Comparison of ENCODE assay signal across 27 cellular contexts in genomic region chr2:44936275-44936674, GRCh38. TPM values are rescaled to one million over a fixed set of nuclear protein-coding genes. Genes with fewer than 3 reads are reported as not detected.
DNase-seq lines count a peak whose midpoint lies in the region; ATAC-seq and TF ChIP-seq lines count a peak whose summit lies in the region.
"Had no signal": no experiment of that assay in that cellular context is flagged by ENCODE, and none has a peak within 500 bp of the region (broad histone marks: within the 10 kb centered on the region; RNA-seq: fewer than 3 reads in every experiment).

No MANE protein-coding gene starts in this region.

- CTCF ChIA-PET in PC-9 (lab: Charles Lee), result no interaction called here

- no peaks in the 10 kb centered on the region for H3K36me3 ChIP-seq in H7 (replicated peaks; ENCODE audit: control insufficient read depth, insufficient read depth, low read length)
- H3K36me3 ChIP-seq in PC-9 (ENCODE audit: low read depth), result no peaks in the 10 kb centered on the region; the same call in 1 of the 2 replicates
- H3K36me3 ChIP-seq: left ventricle myocardium inferior, pancreas, spleen had no signal

- H2AFZ ChIP-seq in PC-9, result no peak overlapping the region

- POLR2A ChIA-PET in PC-9 (lab: Charles Lee; ENCODE audit: unreplicated experiment), result no interaction called here

- H4K20me1 ChIP-seq in PC-9 (ENCODE audit: insufficient read depth), result no peaks in the 10 kb centered on the region

- H3K27me3 ChIP-seq in H7 (ENCODE audit: control insufficient read depth, insufficient read depth, low read length) (peaks cover 98% of the 10 kb centered on the region), PC-9 (ENCODE audit: insufficient read depth, low read depth) (no peaks in the 10 kb centered on the region)

- H3K27ac ChIP-seq in PC-9, result no peak overlapping the region
- H3K27ac ChIP-seq: left ventricle myocardium inferior, pancreas, spleen had no signal

- H3K4me2 ChIP-seq in PC-9, result peak overlapping the region; percentile 89

- H3K9me3 ChIP-seq in PC-9 (ENCODE audit: insufficient read depth, low read depth) (no peaks in the 10 kb centered on the region), iPS-18c (ENCODE audit: control insufficient read depth, insufficient read depth, low read length) (peaks cover 3% of the 10 kb centered on the region)
- H3K9me3 ChIP-seq: left ventricle myocardium inferior, pancreas, spleen had no signal

- no peak for DNase-seq in H7
- DNase-seq in PC-9, result no peak
- peak; percentile 17 for DNase-seq in posterior vena cava (ENCODE audit: low spot score)
- no peak for DNase-seq in NCI-H128 (lab: John Stamatoyannopoulos, UW; ENCODE audit: unreplicated experiment)
- DNase-seq: activated CD4-positive, alpha-beta memory T cell treated with anti-CD3 and anti-CD28 coated beads, Interleukin-2, amount 10 ng/mL, durations not matched to agents 7 days and 5 days; activated CD4-positive, CD25-positive, alpha-beta regulatory T cell treated with anti-CD3 and anti-CD28 coated beads, Interleukin-2, amount 50 U/mL, for 72 hours; cerebellar nuclear complex; GOT3; islet precursor cell; left ventricle myocardium inferior; naive thymus-derived CD4-positive, alpha-beta T cell; NCI-H1105 treated with DMSO at 0.1 percent for 48 hours; NCI-H2081 treated with DMSO at 0.1 percent for 48 hours; NCI-H748 treated with DMSO at 0.1 percent for 48 hours; pancreas; right cardiac atrium; spleen; T-cell; trophoblast cell had no signal

- BruUV-seq in PC-9 (replicated peaks; lab: Mats Ljungman, UMichigan), result no TSS peak

- peaks cover 25% of the 10 kb centered on the region for H3K4me1 ChIP-seq in PC-9 (replicated peaks; ENCODE audit: insufficient read depth)

- H3K4me3 ChIP-seq in H7 (ENCODE audit: insufficient read depth, low read depth, low read length) (peak overlapping the region; percentile 50; the same call in 1 of the 2 replicates), PC-9 (no peak overlapping the region), iPS-18c (ENCODE audit: insufficient read depth, low read depth, low read length) (peak overlapping the region; percentile 20; the same call in 1 of the 2 replicates)
- H3K4me3 ChIP-seq: K562 had no signal

- ATAC-seq in GM18870 (IDR thresholded peaks at IDR 0.05; ENCODE audit: unreplicated experiment) (no peak), GM21515 (IDR thresholded peaks at IDR 0.05; ENCODE audit: unreplicated experiment) (no peak)
- ATAC-seq: K562; naive thymus-derived CD4-positive, alpha-beta T cell; pancreas; right cardiac atrium; T-cell had no signal

- peaks cover 27% of the 10 kb centered on the region for H3F3A ChIP-seq in PC-9 (ENCODE audit: insufficient read depth, low read depth)

- TF ChIP-seq CTCF in PC-9 (conservative IDR thresholded peaks at IDR 0.05), result no peak

- H3K79me2 ChIP-seq in PC-9 (ENCODE audit: low read depth), result peaks cover 35% of the 10 kb centered on the region

- intact Hi-C loops in PC-9 (cut with micrococcal nuclease; ENCODE audit: unreplicated experiment) (loop anchor here (5.0 kb wide), 1 partner anchor 389 kb away; no protein-coding TSS in a partner anchor), posterior vena cava (cut with DNase I) (loop anchor here in 1 of 2 donors (1.0 kb wide), 1 partner anchor 16 kb away; no protein-coding TSS in a partner anchor)

- no peaks in the 10 kb centered on the region for H3K9me2 ChIP-seq in PC-9 (ENCODE audit: insufficient read depth)

RNA-seq across cellular contexts. Expression of gene SIX3, which starts 5.2 kb away (rescaled TPM):
- total RNA-seq in H7 (2014; rRNA removed; shearing (Covaris generic)), result 1.7 and 3.0 TPM in 2 replicates
- total RNA-seq in PC-9 (2021) (1.4 TPM in 2 replicates), posterior vena cava (not detected)
- total RNA-seq: Daoy; dermis microvascular lymphatic vessel endothelial cell; K562; left ventricle myocardium inferior; M059J; mesothelial cell of epicardium; naive thymus-derived CD4-positive, alpha-beta T cell; right cardiac atrium; spleen had no signal
